In genomic region chr6:39678914-39679313, GRCh38 we compare ENCODE assay signal across 22 cellular contexts. TPM values are rescaled to one million over a fixed set of nuclear protein-coding genes. Genes with fewer than 3 reads are reported as not detected.
A peak's percentile ranks its signal among the peaks of the same experiment; 100 is the strongest.
DNase-seq lines count a peak whose midpoint lies in the region; ATAC-seq and TF ChIP-seq lines count a peak whose summit lies in the region.
"Had no signal": no experiment of that assay in that cellular context is flagged by ENCODE, and none has a peak within 500 bp of the region (broad histone marks: within the 10 kb centered on the region; RNA-seq: fewer than 3 reads in every experiment).

No MANE protein-coding gene starts in this region.

- WGBS in prostate gland: 35% methylated on average over 2 of the region's 2 CpGs

- DNase-seq in dorsolateral prefrontal cortex (no peak), substantia nigra (lab: John Stamatoyannopoulos, UW) (no peak), hippocampal formation (lab: John Stamatoyannopoulos, UW) (no peak), prostate gland (ENCODE audit: low spot score) (no peak), NCI-H146 treated with DMSO at 0.1 percent for 48 hours (lab: John Stamatoyannopoulos, UW; ENCODE audit: unreplicated experiment) (no peak)
- DNase-seq: 8988T; ACHN; AML-193; BE2C; CD4-positive, alpha-beta T cell; CD8-positive, alpha-beta memory T cell; DMS 273 treated with DMSO at 0.1 percent for 48 hours; DMS79; EL; GDM1; GM23248; H7; HCEC 1CT had no signal

- H3K27ac ChIP-seq in dorsolateral prefrontal cortex: peak overlapping the region in 51 of 59 donors; percentile 1 to 99 (median 61)
- H3K27ac ChIP-seq in substantia nigra (ENCODE audit: low read depth, low read length, poor library complexity, severe bottlenecking): peak overlapping the region; percentile 13
- no peak overlapping the region for H3K27ac ChIP-seq in prostate gland
- H3K27ac ChIP-seq: A549; BLaER1 treated with 17β-estradiol and CSF1 and Interleukin-3, amounts not matched to agents 10 nM and 100 nM; GM23248 had no signal

- no peaks in the 10 kb centered on the region for H3K27me3 ChIP-seq in dorsolateral prefrontal cortex
- no peaks in the 10 kb centered on the region for H3K27me3 ChIP-seq in prostate gland (replicated peaks; ENCODE audit: insufficient read depth)
- H3K27me3 ChIP-seq: BE2C; BLaER1 treated with 17β-estradiol and CSF1 and Interleukin-3, amounts not matched to agents 10 nM and 100 nM had no signal

- no peaks in the 10 kb centered on the region for H3K36me3 ChIP-seq in prostate gland
- H3K36me3 ChIP-seq: BE2C; BLaER1 treated with 17β-estradiol and CSF1 and Interleukin-3, amounts not matched to agents 10 nM and 100 nM had no signal

- H3K4me3 ChIP-seq in dorsolateral prefrontal cortex (no peak overlapping the region), prostate gland (no peak overlapping the region)
- H3K4me3 ChIP-seq: A549; BLaER1 treated with 17β-estradiol and CSF1 and Interleukin-3, amounts not matched to agents 10 nM and 100 nM; GM12878; GM23248 had no signal

- intact Hi-C loops in dorsolateral prefrontal cortex (cut with DNase I) (no loop called here), prostate gland (cut with DNase I) (no loop called here)

- TF ChIP-seq CTCF in dorsolateral prefrontal cortex (IDR thresholded peaks at IDR 0.05 in 54 of 56, conservative IDR thresholded peaks at IDR 0.05 in 2 of 56; ENCODE audit: low read depth in 1 of 56, partially characterized antibody in 56 of 56) (no peak), prostate gland (IDR thresholded peaks at IDR 0.05) (no peak)

- ATAC-seq in SK-N-SH treated with all-trans-retinoic acid at 6 μM for 48 hours: no peak
- ATAC-seq: A549, GM12878 had no signal

- no peaks in the 10 kb centered on the region for H3K9me3 ChIP-seq in prostate gland
- H3K9me3 ChIP-seq: A549, BE2C had no signal

- H3K4me1 ChIP-seq in prostate gland (replicated peaks): no peaks in the 10 kb centered on the region
- H3K4me1 ChIP-seq: A549; BE2C; BLaER1 treated with 17β-estradiol and CSF1 and Interleukin-3, amounts not matched to agents 10 nM and 100 nM had no signal

- no peak for TF ChIP-seq POLR2A in prostate gland (IDR thresholded peaks at IDR 0.05)

TF ChIP-seq in SK-N-SH treated with all-trans-retinoic acid at 6 μM for 48 hours, 23 proteins besides CTCF, POLR2A, EP300 and RAD21:
- no peak for TF ChIP-seq CSDC2 (CRISPR knock-in tag; IDR thresholded peaks at IDR 0.05)
- TF ChIP-seq ZFP3 (CRISPR knock-in tag; IDR thresholded peaks at IDR 0.05): no peak
- peak; percentile 66; the same call in 1 of the 2 replicates for TF ChIP-seq TCF4 (CRISPR knock-in tag; IDR thresholded peaks at IDR 0.05; ENCODE audit: borderline replicate concordance)
- no peak for TF ChIP-seq GLIS3 (CRISPR knock-in tag; IDR thresholded peaks at IDR 0.05)
- no peak for TF ChIP-seq TSHZ2 (CRISPR knock-in tag; IDR thresholded peaks at IDR 0.05)

RNA-seq across cellular contexts. Expression of gene KIF6, which starts 46.3 kb away (rescaled TPM):
- total RNA-seq in dorsolateral prefrontal cortex (10 to 100 TPM in 77 of 120 experiments, 1 to 10 TPM in 43; 3.2 to 34.6 (median 11.4) TPM), prostate gland (under 1 TPM; 0.09 to 0.97 TPM)
- total RNA-seq: CD4-positive, alpha-beta T cell had no signal

Comparison
In these comparisons a context has a peak if more than half of its experiments do, and no peak if none do; other contexts are left out.
1. H3K27ac ChIP-seq: peak in dorsolateral prefrontal cortex (51 of 59) and substantia nigra (single experiment); none in prostate gland (0 of 2).